ENCODE assay signal across 26 cellular contexts in the genomic region with DNA sequence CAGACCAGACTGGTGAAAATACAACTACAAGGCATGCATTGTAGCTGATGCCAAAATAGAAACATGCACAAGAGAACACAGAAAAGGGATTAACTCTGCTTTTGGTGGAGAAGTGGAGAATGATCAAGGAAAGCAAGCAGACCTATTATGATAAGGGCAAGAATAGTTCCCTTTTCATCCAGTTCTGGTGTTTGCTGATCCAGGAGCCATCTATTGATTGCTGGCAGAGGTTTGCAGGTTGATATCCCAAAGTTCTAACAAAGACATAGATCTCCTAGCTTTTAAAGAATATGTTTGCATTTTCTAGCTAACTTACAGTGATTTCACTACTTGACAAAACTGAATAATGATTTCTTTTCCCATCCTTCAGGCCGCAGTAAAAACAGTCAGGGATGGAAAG.
"Had no signal": no experiment of that assay in that cellular context is flagged by ENCODE, and none has a peak within 500 bp of the region (broad histone marks: within the 10 kb centered on the region; RNA-seq: fewer than 3 reads in every experiment).

No MANE protein-coding gene starts in this region.

- H3K9me3 ChIP-seq: adrenal gland, SJCRH30 had no signal

- H3K4me1 ChIP-seq: SJCRH30 had no signal

- H3K4me1 Mint-ChIP-seq: activated CD4-positive, alpha-beta T cell treated with anti-CD3 and anti-CD28 coated beads for 36 hours; activated CD4-positive, alpha-beta T cell treated with anti-CD3 and anti-CD28 coated beads, Interleukin-2, amount 10 ng/mL, durations not matched to agents 7 days and 5 days had no signal

- H3K27ac Mint-ChIP-seq: activated CD4-positive, alpha-beta T cell treated with anti-CD3 and anti-CD28 coated beads for 36 hours; activated CD4-positive, alpha-beta T cell treated with anti-CD3 and anti-CD28 coated beads, Interleukin-2, amount 10 ng/mL, durations not matched to agents 7 days and 5 days; activated naive CD4-positive, alpha-beta T cell treated with anti-CD3 and anti-CD28 coated beads for 36 hours; activated naive CD4-positive, alpha-beta T cell treated with anti-CD3 and anti-CD28 coated beads, Interleukin-2, amount 50 U/mL, for 72 hours; activated T-helper 1 cell treated with anti-CD3 and anti-CD28 coated beads, Interleukin-12 subunit alpha, Interleukin-12 subunit beta, Interleukin-2, Interleukin-4 antibody, amounts not matched to agents 30 ng/mL and 10 ng/mL and 1 ng/mL, durations not matched to agents 14 hours and 24 hours and 36 hours had no signal

- H3K27me3 ChIP-seq: adrenal gland, SJCRH30 had no signal

- DNase-seq: activated CD4-positive, alpha-beta T cell treated with anti-CD3 and anti-CD28 coated beads for 36 hours; activated CD4-positive, alpha-beta T cell treated with anti-CD3 and anti-CD28 coated beads, Interleukin-2, amount 10 ng/mL, durations not matched to agents 7 days and 5 days; activated CD4-positive, alpha-beta T cell treated with anti-CD3 and anti-CD28 coated beads, Interleukin-2, amount 50 U/mL, for 48 hours; activated CD8-positive, alpha-beta memory T cell treated with anti-CD3 and anti-CD28 coated beads, Interleukin-2, amount 50 U/mL, for 4 hours; activated gamma-delta T cell treated with Interleukin-2 at 50 U/mL for 16 hours; activated naive CD4-positive, alpha-beta T cell treated with anti-CD3 and anti-CD28 coated beads for 36 hours; activated T-cell treated with anti-CD3 and anti-CD28 coated beads for 4 hours; activated T-cell treated with anti-CD3 and anti-CD28 coated beads, Interleukin-2, amount 50 U/mL, for 4 hours; adrenal gland; Karpas-422; KBM-7; MM.1S; MV-4-11; NCI-H1092; NCI-H1436 treated with DMSO at 0.1 percent for 48 hours; NCI-H1694 treated with DMSO at 0.1 percent for 48 hours; NCI-H2029; NCI-H345; NCI-H524 treated with DMSO at 0.1 percent for 48 hours; SHP77; SJCRH30; T1000 had no signal

- H3K4me3 ChIP-seq: adrenal gland, SJCRH30, SK-N-MC had no signal

- H3K9me3 Mint-ChIP-seq: activated CD4-positive, alpha-beta T cell treated with anti-CD3 and anti-CD28 coated beads, Interleukin-2, amount 10 ng/mL, durations not matched to agents 7 days and 5 days; activated naive CD4-positive, alpha-beta T cell treated with anti-CD3 and anti-CD28 coated beads for 36 hours had no signal

- H3K36me3 Mint-ChIP-seq: brain had no signal

- H3K36me3 ChIP-seq: adrenal gland, SJCRH30 had no signal

- H3K4me3 Mint-ChIP-seq: activated CD4-positive, alpha-beta T cell treated with anti-CD3 and anti-CD28 coated beads for 36 hours; activated CD4-positive, alpha-beta T cell treated with anti-CD3 and anti-CD28 coated beads, Interleukin-2, amount 10 ng/mL, durations not matched to agents 7 days and 5 days; activated naive CD4-positive, alpha-beta T cell treated with anti-CD3 and anti-CD28 coated beads for 36 hours; activated T-cell treated with anti-CD3 and anti-CD28 coated beads, Interleukin-2, amount 50 U/mL, for 4 hours; activated T-helper 1 cell treated with anti-CD3 and anti-CD28 coated beads, Interleukin-12 subunit alpha, Interleukin-12 subunit beta, Interleukin-2, Interleukin-4 antibody, amounts not matched to agents 30 ng/mL and 10 ng/mL and 1 ng/mL, durations not matched to agents 14 hours and 24 hours and 36 hours; brain had no signal

- H3K27ac ChIP-seq: adrenal gland, SJCRH30, SK-N-MC had no signal
